In the genomic region with DNA sequence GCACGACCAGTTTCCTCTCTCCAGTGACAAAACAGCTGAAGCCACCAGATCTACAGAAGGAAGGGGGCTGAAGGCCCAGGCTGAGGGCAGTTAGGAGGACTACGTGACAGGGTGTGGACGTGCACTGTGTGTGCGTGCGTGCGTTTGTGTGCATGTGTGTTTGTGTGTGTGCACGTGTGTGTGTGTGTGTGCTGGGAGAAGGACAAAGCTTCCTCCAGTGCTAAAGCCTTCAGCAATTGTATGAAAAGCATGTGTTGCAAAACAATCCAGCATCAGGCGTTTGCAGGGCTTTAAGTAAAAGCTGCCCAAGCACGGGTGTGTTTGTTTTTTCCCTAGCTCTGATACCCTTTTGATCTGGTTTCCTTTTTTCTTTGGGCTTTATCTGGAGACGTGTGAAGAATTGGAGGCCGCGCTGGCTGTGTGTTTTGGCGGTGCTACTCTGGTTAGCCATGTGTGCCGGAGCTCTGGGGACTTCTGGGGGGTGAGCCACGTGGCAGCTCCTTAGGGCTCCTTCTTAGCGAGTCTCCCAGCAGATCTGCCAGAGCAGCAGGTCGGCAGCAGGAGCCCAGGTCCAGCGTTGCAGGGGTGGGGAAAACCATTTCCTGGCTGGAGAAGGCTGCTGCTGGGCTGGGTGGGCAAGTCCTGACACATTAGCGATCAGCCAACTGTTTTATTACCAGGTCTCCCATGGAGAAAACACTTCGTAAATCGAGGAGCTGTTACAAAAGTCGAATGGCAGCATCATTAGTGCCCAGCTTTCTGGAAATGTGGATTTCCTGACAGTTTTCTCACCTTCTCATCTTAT, we compare ENCODE assay signal across 10 cellular contexts.
DNase-seq lines count a peak whose midpoint lies in the region; FAIRE-seq and TF ChIP-seq lines count a peak whose summit lies in the region.
"Had no signal": no experiment of that assay in that cellular context is flagged by ENCODE, and none has a peak within 500 bp of the region (broad histone marks: within the 10 kb centered on the region; RNA-seq: fewer than 3 reads in every experiment).

No MANE protein-coding gene starts in this region.

- H3K4me3 Mint-ChIP-seq in nephron progenitor cell, result peak overlapping the region; percentile 70
- H3K4me3 Mint-ChIP-seq in CD4-positive, alpha-beta memory T cell, result no peak overlapping the region

- H3K4me1 ChIP-seq in esophagus muscularis mucosa, result peaks cover 18 to 37% (median 22%) of the 10 kb centered on the region in 4 donors
- H3K4me1 ChIP-seq in CD4-positive, alpha-beta memory T cell (ENCODE audit: insufficient read depth, low read length), result peaks cover 6% of the 10 kb centered on the region

- no peak for TF ChIP-seq POLR2A in esophagus muscularis mucosa (IDR thresholded peaks at IDR 0.05; ENCODE audit: low read depth)

- no peaks in the 10 kb centered on the region for H3K27me3 ChIP-seq in esophagus muscularis mucosa
- H3K27me3 ChIP-seq in CD4-positive, alpha-beta memory T cell (ENCODE audit: insufficient read depth, low read length), result no peaks in the 10 kb centered on the region

- H3K9me3 Mint-ChIP-seq in nephron progenitor cell, result no peaks in the 10 kb centered on the region
- no peaks in the 10 kb centered on the region for H3K9me3 Mint-ChIP-seq in CD4-positive, alpha-beta memory T cell

- FAIRE-seq in HTR-8/SVneo (lab: Jason Lieb, UNC), result no peak

- POLR2A ChIA-PET in CD4-positive, alpha-beta memory T cell (lab: Charles Lee; ENCODE audit: partially characterized antibody), result no interaction called here

- H3K27me3 Mint-ChIP-seq in nephron progenitor cell (ENCODE audit: low read depth, poor library complexity), result peaks cover 7% of the 10 kb centered on the region
- no peaks in the 10 kb centered on the region for H3K27me3 Mint-ChIP-seq in CD4-positive, alpha-beta memory T cell

- DNase-seq in DMS 273 treated with DMSO at 0.1 percent for 48 hours (lab: John Stamatoyannopoulos, UW) (peak; percentile 78), NCI-H2171 (lab: John Stamatoyannopoulos, UW) (peak; percentile 51), dermis blood vessel endothelial cell (peak; percentile 60), nephron progenitor cell (peak; percentile 33), cortex of kidney (lab: John Stamatoyannopoulos, UW) (no peak), esophagus muscularis mucosa (ENCODE audit: extremely low spot score) (no peak), HTR-8/SVneo (ENCODE audit: insufficient read length, low spot score) (no peak)
- no peak for DNase-seq in CD4-positive, alpha-beta memory T cell
- DNase-seq: NCI-H1092, SHP77 had no signal

- CTCF ChIA-PET in CD4-positive, alpha-beta memory T cell (lab: Charles Lee; ENCODE audit: partially characterized antibody), result interaction anchor here (0.9 to 19.5 kb wide), 4 partner anchors 24 to 533 kb away, joined by 3 to 123 read pairs (median 4); no protein-coding TSS in a partner anchor

- peaks cover 48% of the 10 kb centered on the region for H3K36me3 Mint-ChIP-seq in nephron progenitor cell (ENCODE audit: low read depth)
- H3K36me3 Mint-ChIP-seq in CD4-positive, alpha-beta memory T cell, result no peaks in the 10 kb centered on the region

- TF ChIP-seq EP300 in esophagus muscularis mucosa (IDR thresholded peaks at IDR 0.05), result no peak

- no peaks in the 10 kb centered on the region for H3K9me3 ChIP-seq in esophagus muscularis mucosa
- H3K9me3 ChIP-seq in CD4-positive, alpha-beta memory T cell (ENCODE audit: control insufficient read depth in 1 of 2, low read length in 2 of 2), result no peaks in the 10 kb centered on the region

- H3K4me1 Mint-ChIP-seq in nephron progenitor cell, result peaks cover 51% of the 10 kb centered on the region
- H3K4me1 Mint-ChIP-seq in CD4-positive, alpha-beta memory T cell, result peaks cover 6 to 13% (median 10%) of the 10 kb centered on the region in 4 donors

- intact Hi-C loops in esophagus muscularis mucosa (cut with DNase I), result no loop called here
- intact Hi-C loops in CD4-positive, alpha-beta memory T cell (cut with micrococcal nuclease), result no loop called here

- peaks cover 0 to 28% (median 20%) of the 10 kb centered on the region in 4 donors for H3K36me3 ChIP-seq in esophagus muscularis mucosa
- no peaks in the 10 kb centered on the region for H3K36me3 ChIP-seq in CD4-positive, alpha-beta memory T cell (ENCODE audit: insufficient read depth, low read length)

- TF ChIP-seq CTCF in nephron progenitor cell (IDR thresholded peaks at IDR 0.05) (no peak), esophagus muscularis mucosa (IDR thresholded peaks at IDR 0.05) (no peak)

- peak overlapping the region; percentile 81 for H3K27ac Mint-ChIP-seq in nephron progenitor cell
- H3K27ac Mint-ChIP-seq in CD4-positive, alpha-beta memory T cell, result peak overlapping the region in 1 of 7 donors; percentile 68

- 74% methylated on average over 18 of the region's 22 CpGs for WGBS in esophagus muscularis mucosa

- H3K4me3 ChIP-seq in esophagus muscularis mucosa, result no peak overlapping the region
- H3K4me3 ChIP-seq in CD4-positive, alpha-beta memory T cell (ENCODE audit: low read length in 2 of 2), result no peak overlapping the region

- H3K27ac ChIP-seq in esophagus muscularis mucosa (replicated peaks in 1 of 4), result no peak overlapping the region
- H3K27ac ChIP-seq in CD4-positive, alpha-beta memory T cell (ENCODE audit: low read depth, low read length), result no peak overlapping the region

Comparison
In these comparisons a context has a peak if more than half of its experiments do, and no peak if none do; other contexts are left out.
1. DNase-seq: peak in DMS 273 treated with DMSO at 0.1 percent for 48 hours (single experiment), NCI-H2171 (single experiment), dermis blood vessel endothelial cell (single experiment) and nephron progenitor cell (single experiment); none in cortex of kidney (single experiment), esophagus muscularis mucosa (single experiment), CD4-positive, alpha-beta memory T cell (0 of 5) and HTR-8/SVneo (single experiment).